ENCODE assay signal across 33 cellular contexts in genomic region chr5:2534970-2535369, GRCh38.
"Had no signal": no experiment of that assay in that cellular context is flagged by ENCODE, and none has a peak within 500 bp of the region (broad histone marks: within the 10 kb centered on the region; RNA-seq: fewer than 3 reads in every experiment).

No MANE protein-coding gene starts in this region.

- FAIRE-seq: astrocyte, TTC549 had no signal

- H3K27ac ChIP-seq: adrenal gland, body of pancreas, brain microvascular endothelial cell, breast epithelium, VCaP had no signal

- H3K4me3 ChIP-seq: adrenal gland, body of pancreas, breast epithelium had no signal

- DNase-seq: activated B cell treated with CpG ODN at 0.5 μM for 24 hours; activated CD4-positive, alpha-beta memory T cell treated with anti-CD3 and anti-CD28 coated beads for 36 hours; activated CD4-positive, alpha-beta T cell treated with anti-CD3 and anti-CD28 coated beads for 4 hours; activated CD4-positive, alpha-beta T cell treated with anti-CD3 and anti-CD28 coated beads, Interleukin-2, amount 10 ng/mL, durations not matched to agents 24 days and 14 days; activated CD4-positive, alpha-beta T cell treated with anti-CD3 and anti-CD28 coated beads, Interleukin-2, amount 50 U/mL, for 1 hour; activated CD4-positive, alpha-beta T cell treated with anti-CD3 and anti-CD28 coated beads, Interleukin-2, amount 50 U/mL, for 4 hours; activated CD4-positive, CD25-positive, alpha-beta regulatory T cell treated with anti-CD3 and anti-CD28 coated beads, Interleukin-2, amount 50 U/mL, for 72 hours; activated CD8-positive, alpha-beta memory T cell treated with anti-CD3 and anti-CD28 coated beads, Interleukin-2, amount 50 U/mL, for 4 hours; activated CD8-positive, alpha-beta T cell treated with anti-CD3 and anti-CD28 coated beads for 36 hours; activated gamma-delta T cell treated with Interleukin-2 at 50 U/mL for 16 hours; activated naive CD4-positive, alpha-beta T cell; activated naive CD4-positive, alpha-beta T cell treated with anti-CD3 and anti-CD28 coated beads for 36 hours; activated naive CD4-positive, alpha-beta T cell treated with anti-CD3 and anti-CD28 coated beads, Interleukin-2, amount 50 U/mL, for 16 hours; activated naive CD8-positive, alpha-beta T cell treated with anti-CD3 and anti-CD28 coated beads for 36 hours; activated T-cell treated with anti-CD3 and anti-CD28 coated beads for 4 hours; activated T-cell treated with anti-CD3 and anti-CD28 coated beads, Interleukin-2, amount 50 U/mL, for 1 hour; activated T-cell treated with anti-CD3 and anti-CD28 coated beads, Interleukin-2, amount 50 U/mL, for 4 hours; activated T-cell treated with anti-CD3 and anti-CD28 coated beads, Interleukin-2, amount 50 U/mL, for 72 hours; adrenal gland; amniotic stem cell; aorta; body of pancreas; brain microvascular endothelial cell; central memory CD4-positive, alpha-beta T cell; T-helper 1 cell; T-helper 2 cell; T-helper 9 cell had no signal

- H3K36me3 ChIP-seq: adrenal gland, brain microvascular endothelial cell, breast epithelium had no signal

- H3K27me3 ChIP-seq: body of pancreas, brain microvascular endothelial cell, breast epithelium had no signal

- H3K9me3 ChIP-seq: adrenal gland, body of pancreas had no signal

- ATAC-seq: activated CD8-positive, alpha-beta T cell treated with anti-CD3 and anti-CD28 coated beads for 36 hours; activated naive CD4-positive, alpha-beta T cell treated with anti-CD3 and anti-CD28 coated beads, Interleukin-2, amount 50 U/mL, for 72 hours; activated T-cell treated with anti-CD3 and anti-CD28 coated beads, Interleukin-2, amount 50 U/mL, for 4 hours; activated T-cell treated with anti-CD3 and anti-CD28 coated beads, Interleukin-2, amount 50 U/mL, for 72 hours; activated T-helper 17 cell treated with anti-CD3 and anti-CD28 coated beads, Interleukin-2, amount 50 U/mL, for 72 hours; body of pancreas had no signal

- H3K4me1 ChIP-seq: adrenal gland, body of pancreas, breast epithelium had no signal
